In the genomic region with DNA sequence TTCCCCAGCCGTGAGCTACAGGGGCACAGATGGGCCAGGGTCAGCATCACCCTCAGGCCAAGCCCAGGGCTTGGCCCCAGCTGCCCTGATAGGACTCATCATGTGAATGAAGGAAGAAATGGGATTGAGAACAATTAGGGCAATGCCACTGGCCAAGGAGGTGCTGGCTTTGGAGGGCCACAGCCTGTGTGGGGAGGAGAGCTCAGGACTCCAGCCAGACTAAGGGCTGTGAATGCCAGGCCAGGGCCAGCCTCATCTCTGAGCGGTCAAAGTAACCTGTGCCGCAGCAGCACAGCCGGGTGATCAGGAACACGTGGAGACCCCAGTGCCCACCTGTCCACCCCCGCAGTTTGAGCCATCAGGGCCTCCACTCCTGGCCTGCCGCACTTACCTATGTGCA, we compare ENCODE assay signal across 7 cellular contexts.
"Had no signal": no experiment of that assay in that cellular context is flagged by ENCODE, and none has a peak within 500 bp of the region (broad histone marks: within the 10 kb centered on the region; RNA-seq: fewer than 3 reads in every experiment).

No MANE protein-coding gene starts in this region.

- DNase-seq: H9, HCEC 1CT, KBM-7 had no signal

- H2AFZ ChIP-seq: GM23338 had no signal

- ATAC-seq: GM23338 had no signal

- H3K4me3 ChIP-seq: GM23338 had no signal

- H3K4me2 ChIP-seq: GM23338 had no signal

- FAIRE-seq: H1, H54, HTR-8/SVneo had no signal
